Comparison of ENCODE assay signal across 22 cellular contexts in the genomic region with DNA sequence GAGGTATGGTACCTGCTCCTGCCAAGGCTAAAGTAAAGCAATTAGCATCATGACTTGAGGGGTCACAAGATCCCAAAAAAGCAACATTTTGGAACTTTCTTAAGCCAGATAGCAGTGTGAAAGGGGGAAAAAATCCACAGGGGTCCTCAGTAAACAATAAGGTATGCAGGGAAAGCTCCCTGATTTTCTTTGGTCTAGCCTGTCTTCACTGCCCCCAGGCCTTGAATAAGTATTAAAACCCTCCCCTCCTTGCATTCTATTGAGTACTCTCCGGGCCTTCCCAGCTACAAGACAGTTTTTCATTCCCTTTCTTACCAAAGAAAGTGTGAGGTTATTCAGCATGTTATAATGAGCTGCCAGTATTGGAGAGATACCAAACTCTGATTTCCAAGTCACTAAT. TPM values are rescaled to one million over a fixed set of nuclear protein-coding genes. Genes with fewer than 3 reads are reported as not detected.
A peak's percentile ranks its signal among the peaks of the same experiment; 100 is the strongest.
DNase-seq lines count a peak whose midpoint lies in the region; ATAC-seq, FAIRE-seq and TF ChIP-seq lines count a peak whose summit lies in the region.
"Had no signal": no experiment of that assay in that cellular context is flagged by ENCODE, and none has a peak within 500 bp of the region (broad histone marks: within the 10 kb centered on the region; RNA-seq: fewer than 3 reads in every experiment).

No MANE protein-coding gene starts in this region.

- H3K9me3 Mint-ChIP-seq in brain = no peaks in the 10 kb centered on the region
- H3K9me3 Mint-ChIP-seq: CD8-positive, alpha-beta T cell had no signal

- no peaks in the 10 kb centered on the region for H3K79me2 ChIP-seq in mammary epithelial cell (ENCODE audit: insufficient read depth, low read length)
- H3K79me2 ChIP-seq in keratinocyte (ENCODE audit: control insufficient read depth, insufficient read depth, low read length) = no peaks in the 10 kb centered on the region

- intact Hi-C loops in mammary epithelial cell (cut with micrococcal nuclease) = loop anchor here (1.0 to 2.0 kb wide), 3 partner anchors 59 to 184 kb away; a partner anchor contains a TSS
- intact Hi-C loops in breast epithelium (cut with DNase I; ENCODE audit: low total_unique reads) = no loop called here
- intact Hi-C loops in lower lobe of right lung (cut with DNase I) = no loop called here

- TF ChIP-seq CTCF in mammary epithelial cell (conservative IDR thresholded peaks at IDR 0.05 in 1 of 2, IDR thresholded peaks at IDR 0.05 in 1 of 2; ENCODE audit: extremely low read depth in 1 of 2, insufficient read depth in 1 of 2, low read depth in 1 of 2, low read length in 2 of 2) (no peak), breast epithelium (IDR thresholded peaks at IDR 0.05) (no peak), brain (conservative IDR thresholded peaks at IDR 0.05) (no peak), keratinocyte (optimal IDR thresholded peaks at IDR 0.05 in 1 of 3, IDR thresholded peaks at IDR 0.05 in 1 of 3, conservative IDR thresholded peaks at IDR 0.05 in 1 of 3; ENCODE audit: extremely low read depth in 1 of 3, insufficient read depth in 2 of 3, low read length in 3 of 3) (no peak), lower lobe of right lung (IDR thresholded peaks at IDR 0.05) (no peak)

- H3K36me3 ChIP-seq in mammary epithelial cell (ENCODE audit: insufficient read depth, low read length) (no peaks in the 10 kb centered on the region), breast epithelium (no peaks in the 10 kb centered on the region), keratinocyte (ENCODE audit: control insufficient read depth in 2 of 2, extremely low read depth in 1 of 2, insufficient read depth in 2 of 2, low read length in 2 of 2) (no peaks in the 10 kb centered on the region), lower lobe of right lung (no peaks in the 10 kb centered on the region)
- H3K36me3 ChIP-seq: BLaER1 treated with 17β-estradiol and CSF1 and Interleukin-3, amounts not matched to agents 10 nM and 100 nM had no signal

- H3K4me3 Mint-ChIP-seq in brain = no peak overlapping the region
- H3K4me3 Mint-ChIP-seq: CD8-positive, alpha-beta T cell had no signal

- H3K4me1 ChIP-seq in mammary epithelial cell (ENCODE audit: insufficient read depth, low read length) (peaks cover 19% of the 10 kb centered on the region), breast epithelium (no peaks in the 10 kb centered on the region), keratinocyte (ENCODE audit: control insufficient read depth, extremely low read depth, insufficient read depth, low read length) (peaks cover 25% of the 10 kb centered on the region), lower lobe of right lung (no peaks in the 10 kb centered on the region)
- H3K4me1 ChIP-seq: BLaER1 treated with 17β-estradiol and CSF1 and Interleukin-3, amounts not matched to agents 10 nM and 100 nM had no signal

- no TSS peak for BruUV-seq in mammary epithelial cell (replicated peaks; lab: Mats Ljungman, UMichigan)

- H3K27ac Mint-ChIP-seq in brain = peak overlapping the region in 4 of 5 experiments; percentile 3 to 67 (median 34)
- H3K27ac Mint-ChIP-seq: CD8-positive, alpha-beta T cell had no signal

- H2AFZ ChIP-seq in mammary epithelial cell (ENCODE audit: low read depth, low read length) (no peak overlapping the region), keratinocyte (ENCODE audit: control insufficient read depth, low read length) (no peak overlapping the region)

- H3K4me2 ChIP-seq in mammary epithelial cell (ENCODE audit: insufficient read depth, low read depth, low read length) (no peak overlapping the region), keratinocyte (ENCODE audit: control insufficient read depth, extremely low read depth, insufficient read depth, low read depth, low read length) (peak overlapping the region; percentile 42)
- H3K4me2 ChIP-seq: BLaER1 treated with 17β-estradiol and CSF1 and Interleukin-3, amounts not matched to agents 10 nM and 100 nM had no signal

- no peak overlapping the region for H3K4me3 ChIP-seq in mammary epithelial cell (replicated peaks in 1 of 3; ENCODE audit: insufficient read depth in 1 of 3, low read depth in 2 of 3, low read length in 3 of 3)
- no peak overlapping the region for H3K4me3 ChIP-seq in breast epithelium
- H3K4me3 ChIP-seq in keratinocyte (ENCODE audit: control insufficient read depth in 2 of 3, extremely low read depth in 1 of 3, insufficient read depth in 2 of 3, low read depth in 1 of 3, low read length in 3 of 3) = no peak overlapping the region
- H3K4me3 ChIP-seq in lower lobe of right lung = no peak overlapping the region
- H3K4me3 ChIP-seq: BLaER1 treated with 17β-estradiol and CSF1 and Interleukin-3, amounts not matched to agents 10 nM and 100 nM; SK-N-MC had no signal

- H3K9me1 ChIP-seq in keratinocyte (ENCODE audit: control insufficient read depth, extremely low read depth, insufficient read depth, low read length) = no peaks in the 10 kb centered on the region

- H3K36me3 Mint-ChIP-seq in brain = no peaks in the 10 kb centered on the region

- no peak for DNase-seq in mammary epithelial cell
- DNase-seq in breast epithelium (ENCODE audit: low spot score in 2 of 2) = no peak
- no peak for DNase-seq in keratinocyte (ENCODE audit: low read depth, low spot score)
- DNase-seq in NCI-H69 (lab: John Stamatoyannopoulos, UW) = no peak
- no peak for DNase-seq in lower lobe of right lung
- DNase-seq in pons (ENCODE audit: low spot score) = no peak
- DNase-seq in stimulated activated naive CD4-positive, alpha-beta T cell (lab: John Stamatoyannopoulos, UW) = no peak
- DNase-seq: Calu3; CD8-positive, alpha-beta T cell; DMS153; Kasumi-1; NCI-H1694; NCI-H2081 treated with DMSO at 0.1 percent for 48 hours; NCI-H2171 treated with DMSO at 0.1 percent for 48 hours; NCI-H526; SHP77 had no signal

- in situ Hi-C loops in mammary epithelial cell (cut with MboI; ENCODE audit: low sequenced_read_pairs in 2 of 2) = no loop called here

- dilution Hi-C loops in mammary epithelial cell (cut with HindIII; ENCODE audit: low sequenced_read_pairs) = no loop called here
- dilution Hi-C loops in keratinocyte (cut with MboI; ENCODE audit: extremely low pct_ligation_motif_present, low sequenced_read_pairs) = no loop called here

- no peak for ATAC-seq in lower lobe of right lung
- ATAC-seq: CD8-positive, alpha-beta T cell had no signal

- H3K27ac ChIP-seq in mammary epithelial cell (ENCODE audit: insufficient read depth, low read depth, low read length) = peak overlapping the region; percentile 3
- H3K27ac ChIP-seq in breast epithelium = no peak overlapping the region
- H3K27ac ChIP-seq in keratinocyte (ENCODE audit: control insufficient read depth, insufficient read depth, low read length) = peak overlapping the region; percentile 28
- H3K27ac ChIP-seq in lower lobe of right lung = no peak overlapping the region
- H3K27ac ChIP-seq: 22Rv1; BLaER1 treated with 17β-estradiol and CSF1 and Interleukin-3, amounts not matched to agents 10 nM and 100 nM; SK-N-MC had no signal

- no peak overlapping the region for H3K9ac ChIP-seq in mammary epithelial cell (ENCODE audit: insufficient read depth, low read length)
- H3K9ac ChIP-seq in keratinocyte (ENCODE audit: control insufficient read depth, extremely low read depth, insufficient read depth, low read length) = no peak overlapping the region
- H3K9ac ChIP-seq: BLaER1 treated with 17β-estradiol and CSF1 and Interleukin-3, amounts not matched to agents 10 nM and 100 nM had no signal

- no peak for FAIRE-seq in keratinocyte (lab: Jason Lieb, UNC)
- FAIRE-seq: G401.6, GM12892 had no signal

- no peak for TF ChIP-seq POLR2A in breast epithelium (IDR thresholded peaks at IDR 0.05)

- CTCF ChIA-PET in mammary epithelial cell (lab: Charles Lee; ENCODE audit: low non-redundant PET) = interaction anchor here (0.5 kb wide), 1 partner anchor 229 kb away, joined by 6 read pairs; no protein-coding TSS in a partner anchor

- 42% methylated on average over 1 of the region's 1 CpG for WGBS in mammary epithelial cell (ENCODE audit: low coverage, missing lambda C conversion rate)

- H3K4me1 Mint-ChIP-seq in brain = peaks cover 12% of the 10 kb centered on the region

- H4K20me1 ChIP-seq in mammary epithelial cell (ENCODE audit: insufficient read depth, low read length) (no peaks in the 10 kb centered on the region), keratinocyte (ENCODE audit: control insufficient read depth, extremely low read depth, insufficient read depth, low read length) (no peaks in the 10 kb centered on the region)
- H4K20me1 ChIP-seq: BLaER1 treated with 17β-estradiol and CSF1 and Interleukin-3, amounts not matched to agents 10 nM and 100 nM had no signal

- H3K27me3 ChIP-seq in mammary epithelial cell (ENCODE audit: insufficient read depth, low read length) (no peaks in the 10 kb centered on the region), breast epithelium (no peaks in the 10 kb centered on the region), keratinocyte (ENCODE audit: control insufficient read depth, extremely low read depth, insufficient read depth, low read length) (no peaks in the 10 kb centered on the region), lower lobe of right lung (ENCODE audit: low read depth) (no peaks in the 10 kb centered on the region)
- H3K27me3 ChIP-seq: BLaER1 treated with 17β-estradiol and CSF1 and Interleukin-3, amounts not matched to agents 10 nM and 100 nM had no signal

- H3K9me3 ChIP-seq in mammary epithelial cell (replicated peaks; ENCODE audit: insufficient read depth, low read length) = no peaks in the 10 kb centered on the region
- no peaks in the 10 kb centered on the region for H3K9me3 ChIP-seq in breast epithelium
- H3K9me3 ChIP-seq in keratinocyte (ENCODE audit: control insufficient read depth, low read depth, low read length) = no peaks in the 10 kb centered on the region
- H3K9me3 ChIP-seq in lower lobe of right lung = no peaks in the 10 kb centered on the region
- H3K9me3 ChIP-seq: BLaER1 treated with 17β-estradiol and CSF1 and Interleukin-3, amounts not matched to agents 10 nM and 100 nM had no signal

- H3K27me3 Mint-ChIP-seq in brain = no peaks in the 10 kb centered on the region

RNA-seq across cellular contexts. Expression of a gene that starts 59.7 kb away (rescaled TPM):
- total RNA-seq in mammary epithelial cell (10 to 100 TPM; 43.0 to 45.3 TPM), breast epithelium (10 to 100 TPM; 10.2 to 23.7 (median 11.7) TPM), lower lobe of right lung (12.1 TPM)
- polyA plus RNA-seq in mammary epithelial cell (18.8 TPM), brain (ENCODE audit: insufficient read depth, low read depth, low replicate concordance) (10.6 TPM), keratinocyte (17.2 to 27.5 TPM (median 21.1 TPM) in 3 replicates)
- polyA minus RNA-seq in mammary epithelial cell (37.0 TPM), keratinocyte (10.2 to 56.7 TPM (median 27.9 TPM) in 3 replicates)
- 45.3 TPM for polyA plus RNA-seq in keratinocyte (2011; ENCODE audit: low read depth)
- 11.9 and 20.9 TPM in 2 replicates for polyA plus RNA-seq in keratinocyte (2011; cell fraction: cytosol; rRNA removed)
- 25.6 and 35.9 TPM in 2 replicates for polyA plus RNA-seq in keratinocyte (2011; cell fraction: nucleus; rRNA removed)
- 18.3 and 23.1 TPM in 2 replicates for polyA plus RNA-seq in keratinocyte (2012; ENCODE audit: low replicate concordance)
- 10.6 TPM for polyA minus RNA-seq in keratinocyte (2011; cell fraction: cytosol; rRNA and poly(A)+ RNA removed)
- 40.2 and 76.2 TPM in 2 replicates for polyA minus RNA-seq in keratinocyte (2011; cell fraction: nucleus; rRNA and poly(A)+ RNA removed)

Comparison
In these comparisons a context has a peak if more than half of its experiments do, and no peak if none do; other contexts are left out.
1. H3K27ac ChIP-seq: peak in mammary epithelial cell (single experiment) and keratinocyte (single experiment); none in breast epithelium (0 of 2) and lower lobe of right lung (single experiment).